In the genomic region with DNA sequence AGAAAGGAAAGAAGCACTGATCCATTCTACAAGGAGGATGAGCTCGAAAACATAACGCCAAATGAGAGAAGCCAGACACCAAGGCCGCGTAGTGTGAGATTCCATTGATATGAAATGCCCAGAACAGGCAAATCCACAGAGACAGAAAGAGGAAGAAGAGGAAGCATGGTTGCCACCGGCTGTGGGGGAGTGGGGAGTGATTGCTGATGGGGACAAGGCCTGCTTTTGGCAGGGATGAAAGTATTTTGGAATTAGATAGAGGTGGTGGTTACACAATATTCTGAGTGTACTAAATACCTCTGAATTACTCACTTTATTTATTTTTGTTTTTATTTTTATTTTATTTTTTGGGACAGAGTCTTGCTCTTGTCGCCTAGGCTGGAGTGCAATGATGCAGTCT, we compare ENCODE assay signal across 23 cellular contexts. TPM values are rescaled to one million over a fixed set of nuclear protein-coding genes. Genes with fewer than 3 reads are reported as not detected.
DNase-seq lines count a peak whose midpoint lies in the region; ATAC-seq and TF ChIP-seq lines count a peak whose summit lies in the region.
"Had no signal": no experiment of that assay in that cellular context is flagged by ENCODE, and none has a peak within 500 bp of the region (broad histone marks: within the 10 kb centered on the region; RNA-seq: fewer than 3 reads in every experiment).

No MANE protein-coding gene starts in this region.

- H3K36me3 ChIP-seq in ovary (no peaks in the 10 kb centered on the region), osteoblast (ENCODE audit: insufficient read depth, low read length) (no peaks in the 10 kb centered on the region)
- H3K36me3 ChIP-seq: gastrocnemius medialis, thyroid gland had no signal

- no peaks in the 10 kb centered on the region for H3K79me2 ChIP-seq in osteoblast (ENCODE audit: insufficient read depth, low read length)

- H3K27ac ChIP-seq in ovary, result peak overlapping the region in 1 of 2 donors; percentile 85
- H3K27ac ChIP-seq in osteoblast (ENCODE audit: low read depth, low read length), result no peak overlapping the region
- H3K27ac ChIP-seq: thyroid gland had no signal

- intact Hi-C loops in ovary (cut with DNase I), result no loop called here

- H3K4me1 ChIP-seq in ovary (ENCODE audit: insufficient read depth), result peaks cover 12% of the 10 kb centered on the region
- peaks cover 5% of the 10 kb centered on the region for H3K4me1 ChIP-seq in osteoblast (ENCODE audit: insufficient read depth, low read length)

- H2AFZ ChIP-seq in osteoblast (ENCODE audit: low read length), result no peak overlapping the region

- DNase-seq in CD1c-positive myeloid dendritic cell (ENCODE audit: extremely low spot score) (peak; percentile 38), NB4 (ENCODE audit: low read depth) (peak; percentile 65), cardiac fibroblast (ENCODE audit: low read depth in 2 of 2) (peak; percentile 45 to 67), ovary (peak in 3 of 5 donors; percentile 64 to 72 (median 67)), NCI-H446 treated with DMSO at 0.1 percent for 48 hours (lab: John Stamatoyannopoulos, UW) (no peak), HUDEP-2 (lab: John Stamatoyannopoulos, UW; ENCODE audit: unreplicated experiment in 76 of 76) (no peak), osteoblast (ENCODE audit: insufficient read length, low spot score, missing footprints) (no peak)
- DNase-seq: activated CD4-positive, alpha-beta T cell treated with anti-CD3 and anti-CD28 coated beads, Interleukin-2, amount 50 U/mL, for 1 hour; activated CD8-positive, alpha-beta memory T cell treated with anti-CD3 and anti-CD28 coated beads, Interleukin-2, amount 50 U/mL, for 48 hours; activated effector memory CD4-positive, alpha-beta T cell treated with Interleukin-2 at 50 U/mL for 16 hours; activated naive CD8-positive, alpha-beta T cell treated with anti-CD3 and anti-CD28 coated beads, Interleukin-2, amount 50 U/mL, for 24 hours; CD8-positive, alpha-beta memory T cell; cortex of kidney; gastrocnemius medialis; natural killer cell; NCI-H1417 treated with DMSO at 0.1 percent for 48 hours; NCI-H69; posterior cingulate gyrus; SHP77 treated with DMSO at 0.1 percent for 48 hours; stimulated activated CD4-positive, alpha-beta T cell treated with anti-CD3 and anti-CD28 coated beads, Interleukin-2, amount 100 ng/mL, for 24 hours; stimulated activated naive CD4-positive, alpha-beta T cell; thyroid gland had no signal

- H3K4me2 ChIP-seq in osteoblast (ENCODE audit: insufficient read depth, low read length), result no peak overlapping the region

- 71 to 78% (median 71%) methylated on average over 6 of the region's 6 CpGs for WGBS in ovary, 3 donors

- no peak for TF ChIP-seq EP300 in ovary (IDR thresholded peaks at IDR 0.05)

- no peak for ATAC-seq in HG03439 (IDR thresholded peaks at IDR 0.05; ENCODE audit: unreplicated experiment)
- ATAC-seq: activated naive CD8-positive, alpha-beta T cell treated with anti-CD3 and anti-CD28 coated beads, Interleukin-2, amount 50 U/mL, for 24 hours; gastrocnemius medialis; natural killer cell had no signal

- TF ChIP-seq POLR2A in NB4 (IDR thresholded peaks at IDR 0.05; ENCODE audit: extremely low read depth, insufficient read length), result no peak
- no peak for TF ChIP-seq POLR2A in ovary (IDR thresholded peaks at IDR 0.05)

- H3K27me3 ChIP-seq in ovary, result no peaks in the 10 kb centered on the region
- peaks cover 20% of the 10 kb centered on the region for H3K27me3 ChIP-seq in osteoblast (ENCODE audit: insufficient read depth, low read length)
- H3K27me3 ChIP-seq: gastrocnemius medialis, thyroid gland had no signal

- TF ChIP-seq CTCF in NB4 (IDR thresholded peaks at IDR 0.05; ENCODE audit: low read depth, low read length) (no peak), cardiac fibroblast (IDR thresholded peaks at IDR 0.05; ENCODE audit: low read depth, low read length) (no peak), ovary (IDR thresholded peaks at IDR 0.05) (no peak), osteoblast (IDR thresholded peaks at IDR 0.05; ENCODE audit: extremely low read depth, low read depth, low read length) (no peak)

- no peaks in the 10 kb centered on the region for H4K20me1 ChIP-seq in osteoblast (ENCODE audit: insufficient read depth, low read length)

- H3K9me3 ChIP-seq in ovary, result no peaks in the 10 kb centered on the region
- H3K9me3 ChIP-seq in osteoblast (ENCODE audit: low read depth, low read length), result no peaks in the 10 kb centered on the region
- H3K9me3 ChIP-seq: gastrocnemius medialis, thyroid gland had no signal

- H3K4me3 ChIP-seq in NB4 (ENCODE audit: low read depth, low read length), result no peak overlapping the region
- no peak overlapping the region for H3K4me3 ChIP-seq in cardiac fibroblast (replicated peaks in 1 of 2; ENCODE audit: low read depth in 2 of 2, low read length in 2 of 2)
- no peak overlapping the region for H3K4me3 ChIP-seq in ovary
- no peak overlapping the region for H3K4me3 ChIP-seq in osteoblast (ENCODE audit: insufficient read depth, low read length)
- H3K4me3 ChIP-seq: gastrocnemius medialis, thyroid gland had no signal

RNA-seq across cellular contexts. Expression of a gene that starts 50.2 kb away (rescaled TPM):
- 100 to 1,000 TPM in 3 of 7 donors, 10 to 100 TPM in 4; 69.5 to 399 (median 97.8) TPM for total RNA-seq in ovary
- polyA plus RNA-seq in ovary, result 10 to 100 TPM; 48.3 to 48.7 TPM
- 11.2 and 16.6 TPM in 2 replicates for total RNA-seq in osteoblast

Comparison
In these comparisons a context has a peak if more than half of its experiments do, and no peak if none do; other contexts are left out.
1. DNase-seq: peak in CD1c-positive myeloid dendritic cell (single experiment), NB4 (single experiment), cardiac fibroblast (2 of 2) and ovary (3 of 5); none in NCI-H446 treated with DMSO at 0.1 percent for 48 hours (single experiment), HUDEP-2 (0 of 76) and osteoblast (single experiment).